In the genomic region with DNA sequence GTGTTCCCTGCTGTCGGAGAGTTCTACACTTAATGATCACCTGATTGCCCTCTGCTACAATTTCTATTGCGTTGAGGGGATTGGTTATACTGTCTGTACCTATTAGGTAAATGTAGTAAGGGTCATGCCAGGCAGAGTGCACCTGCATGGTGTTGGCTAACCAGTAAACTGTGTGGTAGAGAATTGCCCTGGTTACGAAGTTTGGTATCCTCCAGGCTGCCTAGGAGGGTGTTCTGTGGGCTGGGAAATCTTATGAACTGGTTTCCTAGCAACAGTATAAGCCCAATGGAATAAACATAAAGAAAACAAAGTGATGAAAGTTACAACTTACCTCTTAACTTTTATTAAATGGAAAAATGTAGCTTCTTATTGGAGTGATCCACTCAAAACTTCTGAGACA, we compare ENCODE assay signal across 8 cellular contexts. TPM values are rescaled to one million over a fixed set of nuclear protein-coding genes. Genes with fewer than 3 reads are reported as not detected.
DNase-seq lines count a peak whose midpoint lies in the region; ATAC-seq and TF ChIP-seq lines count a peak whose summit lies in the region.

No MANE protein-coding gene starts in this region.

- no peaks in the 10 kb centered on the region; the same call in 1 of the 2 replicates for H3K9me2 ChIP-seq in Karpas-422 (replicated peaks; ENCODE audit: insufficient read depth, low read length)

- no peak for TF ChIP-seq CTCF in adrenal gland (IDR thresholded peaks at IDR 0.05)

- peaks cover 62% of the 10 kb centered on the region for H3K79me2 ChIP-seq in Karpas-422 (ENCODE audit: low read length)

- H3K36me3 ChIP-seq in Karpas-422 (ENCODE audit: insufficient read depth, low read length) (peaks cover 11% of the 10 kb centered on the region), adrenal gland (replicated peaks in 1 of 2) (no peaks in the 10 kb centered on the region)

- H3K27ac Mint-ChIP-seq in immature natural killer cell: peak overlapping the region; percentile 92 to 97 (median 96)

- H3K4me3 ChIP-seq in Karpas-422 (ENCODE audit: low read length): peak overlapping the region; percentile 93
- H3K4me3 ChIP-seq in adrenal gland: peak overlapping the region in 2 of 4 donors; percentile 64 to 72

- peaks cover 2 to 8% (median 7%) of the 10 kb centered on the region in 3 donors for H3K27me3 Mint-ChIP-seq in immature natural killer cell (ENCODE audit: low read depth in 3 of 3)

- H2AFZ ChIP-seq in Karpas-422 (ENCODE audit: low read length): no peak overlapping the region

- no peak for TF ChIP-seq POLR2A in adrenal gland (IDR thresholded peaks at IDR 0.05)

- H3K27me3 ChIP-seq in Karpas-422 (ENCODE audit: low read length): no peaks in the 10 kb centered on the region
- H3K27me3 ChIP-seq in adrenal gland: no peaks in the 10 kb centered on the region

- H3K27ac ChIP-seq in Karpas-422 (ENCODE audit: low read length) (no peak overlapping the region), adrenal gland (peak overlapping the region in 4 of 5 donors; percentile 93 to 99 (median 96)), temporal lobe (ENCODE audit: low read depth, low read length) (peak overlapping the region; percentile 83)

- peaks cover 23% of the 10 kb centered on the region for H3K4me1 ChIP-seq in Karpas-422 (ENCODE audit: low read length)
- peaks cover 7 to 19% of the 10 kb centered on the region in 2 donors for H3K4me1 ChIP-seq in adrenal gland (replicated peaks in 1 of 2)

- H3K4me1 Mint-ChIP-seq in immature natural killer cell: peaks cover 54 to 69% of the 10 kb centered on the region in 2 donors

- peaks cover 5% of the 10 kb centered on the region; the same call in 1 of the 2 replicates for H3K9me3 ChIP-seq in Karpas-422 (ENCODE audit: low read length)
- no peaks in the 10 kb centered on the region for H3K9me3 ChIP-seq in adrenal gland (replicated peaks in 1 of 3)

- 70 to 89% (median 75%) methylated on average over 3 of the region's 3 CpGs for WGBS in adrenal gland, 4 donors

- H3K9me3 Mint-ChIP-seq in immature natural killer cell: peaks cover 0 to 3% (median 0%) of the 10 kb centered on the region in 6 donors

- no peak for ATAC-seq in HG03039 (IDR thresholded peaks at IDR 0.05; ENCODE audit: unreplicated experiment)

- peak overlapping the region; percentile 88 to 96 (median 95) for H3K4me3 Mint-ChIP-seq in immature natural killer cell

- H3K4me2 ChIP-seq in Karpas-422 (ENCODE audit: low read depth, low read length, poor library complexity, severe bottlenecking): peak overlapping the region; percentile 93

- peak overlapping the region; percentile 87 for H3K9ac ChIP-seq in Karpas-422 (ENCODE audit: low read length)

- H3K36me3 Mint-ChIP-seq in immature natural killer cell: peaks cover 0 to 11% (median 8%) of the 10 kb centered on the region in 3 donors

- DNase-seq in CD1c-positive myeloid dendritic cell (ENCODE audit: extremely low spot score): peak; percentile 33
- DNase-seq in Karpas-422: peak; percentile 48
- DNase-seq in adrenal gland: no peak
- peak; percentile 22 to 33 (median 24) for DNase-seq in immature natural killer cell
- DNase-seq in SKM-1 (lab: John Stamatoyannopoulos, UW; ENCODE audit: unreplicated experiment): no peak
- DNase-seq in GM19238 (ENCODE audit: insufficient read length, low spot score): no peak

- intact Hi-C loops in adrenal gland (cut with DNase I): no loop called here

- peaks cover 2% of the 10 kb centered on the region; the same call in 1 of the 2 replicates for H4K20me1 ChIP-seq in Karpas-422 (ENCODE audit: insufficient read depth, low read depth, low read length)

RNA-seq across cellular contexts. Expression of a gene that starts 1.4 kb away (rescaled TPM):
- total RNA-seq in Karpas-422 (2014; rRNA removed; shearing (Covaris generic); ENCODE audit: low replicate concordance): 35.8 and 115 TPM in 2 replicates
- total RNA-seq in adrenal gland (10 to 100 TPM; 24.2 to 39.6 (median 32.4) TPM), temporal lobe (39.6 TPM)
- polyA plus RNA-seq in adrenal gland (10 to 100 TPM in 2 of 3 donors, 1 to 10 TPM in 1; 9.1 to 56.7 (median 51.6) TPM), immature natural killer cell (10 to 100 TPM; 46.8 to 60.1 (median 54.3) TPM)

Comparison
In these comparisons a context has a peak if more than half of its experiments do, and no peak if none do; other contexts are left out.
1. DNase-seq: peak in CD1c-positive myeloid dendritic cell (single experiment), Karpas-422 (single experiment) and immature natural killer cell (3 of 3); none in adrenal gland (0 of 7), SKM-1 (single experiment) and GM19238 (single experiment).